In genomic region chr2:54114936-54115283, GRCh38 we compare ENCODE assay signal across 1 cellular context.
TF ChIP-seq lines count a peak whose summit lies in the region.

No MANE protein-coding gene starts in this region.

TF ChIP-seq in GM23338, 12 proteins besides CTCF, POLR2A, EP300 and RAD21 (continued from another document):
- TF ChIP-seq ZNF462 (CRISPR knock-in tag; IDR thresholded peaks at IDR 0.05) (no peak), REST (IDR thresholded peaks at IDR 0.05; ENCODE audit: unreplicated experiment) (no peak), ZNF331 (CRISPR knock-in tag; IDR thresholded peaks at IDR 0.05; ENCODE audit: low read depth) (no peak), STAT1 (IDR thresholded peaks at IDR 0.05; ENCODE audit: unreplicated experiment) (no peak), EZH2 (IDR thresholded peaks at IDR 0.05; ENCODE audit: low read depth, unreplicated experiment) (no peak), ETS1 (IDR thresholded peaks at IDR 0.05) (no peak)
